Comparison of ENCODE assay signal across 9 cellular contexts in the genomic region with DNA sequence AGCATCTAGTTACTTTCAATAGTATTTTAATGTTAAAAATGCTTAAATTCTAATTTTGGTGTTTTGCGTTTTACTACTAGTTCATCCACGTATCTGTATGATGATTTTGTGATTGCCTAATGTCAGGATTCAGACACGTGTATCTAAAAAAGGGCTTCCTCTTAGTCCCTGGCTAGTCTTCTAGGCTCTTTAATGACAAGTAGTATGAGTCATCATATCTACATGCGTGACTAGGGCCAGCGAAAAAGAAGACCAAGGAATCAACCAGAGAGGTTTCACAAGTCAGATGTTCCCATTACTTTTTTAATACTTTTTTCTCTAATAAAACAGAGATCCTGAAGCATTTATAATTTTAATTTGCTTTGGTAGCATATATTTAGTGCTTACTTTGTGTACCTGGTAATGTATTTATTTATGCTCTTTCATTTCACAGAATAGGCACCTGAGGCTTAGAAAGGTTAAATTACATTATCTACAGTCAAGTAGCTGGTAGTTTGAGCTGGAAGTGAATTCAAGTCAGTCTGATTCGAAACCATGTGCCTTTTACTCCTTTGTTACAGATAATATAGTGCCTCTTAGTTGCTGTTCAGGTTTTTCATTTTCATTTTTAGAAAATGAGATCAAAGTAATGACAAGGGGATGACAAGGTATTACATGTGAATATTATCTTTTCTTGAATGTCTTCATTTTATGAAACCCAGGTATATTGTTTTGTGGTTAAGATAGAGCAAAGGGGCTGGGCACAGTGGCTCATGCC.
DNase-seq lines count a peak whose midpoint lies in the region; ATAC-seq, FAIRE-seq and TF ChIP-seq lines count a peak whose summit lies in the region.
"Had no signal": no experiment of that assay in that cellular context is flagged by ENCODE, and none has a peak within 500 bp of the region (broad histone marks: within the 10 kb centered on the region; RNA-seq: fewer than 3 reads in every experiment).

No MANE protein-coding gene starts in this region.

- no peaks in the 10 kb centered on the region for H3K4me1 Mint-ChIP-seq in WTC11
- H3K4me1 Mint-ChIP-seq in activated naive CD8-positive, alpha-beta T cell treated with anti-CD3 and anti-CD28 coated beads for 36 hours: no peaks in the 10 kb centered on the region

- H4K20me1 ChIP-seq in GM12878 (ENCODE audit: control insufficient read depth, insufficient read depth): no peaks in the 10 kb centered on the region

- intact Hi-C loops in GM12878 (cut with micrococcal nuclease; ENCODE audit: unreplicated experiment): loop anchor here (5.0 to 10.0 kb wide), 2 partner anchors 77 to 280 kb away; no protein-coding TSS in a partner anchor

- CTCF ChIA-PET in GM12878 (lab: Yijun Ruan, JAX): interaction anchor here (0.9 kb wide), 1 partner anchor 108 kb away, joined by 4 read pairs; no protein-coding TSS in a partner anchor
- CTCF ChIA-PET in WTC11 (lab: Charles Lee): no interaction called here

- TF ChIP-seq POLR2A in GM12878 (IDR thresholded peaks at IDR 0.05; ENCODE audit: low read depth, low read length): no peak

- no peak overlapping the region for H3K27ac Mint-ChIP-seq in WTC11
- H3K27ac Mint-ChIP-seq in activated naive CD8-positive, alpha-beta T cell treated with anti-CD3 and anti-CD28 coated beads for 36 hours: no peak overlapping the region

- RAD21 ChIA-PET in GM12878 (lab: Charles Lee; ENCODE audit: unreplicated experiment): interaction anchor here (0.9 to 1.1 kb wide), 2 partner anchors 108 to 309 kb away, joined by 3 to 6 read pairs; no protein-coding TSS in a partner anchor

- SMC1A ChIA-PET in GM12878 (lab: Charles Lee; ENCODE audit: uncharacterized antibody, unreplicated experiment): interaction anchor here (0.5 to 1.6 kb wide), 7 partner anchors 74 to 372 kb away, joined by 3 to 5 read pairs (median 4); no protein-coding TSS in a partner anchor

- TF ChIP-seq CTCF in HL-60 (IDR thresholded peaks at IDR 0.05; ENCODE audit: insufficient read depth, low read length): no peak
- TF ChIP-seq CTCF in GM12878 (IDR thresholded peaks at IDR 0.05 in 2 of 3, conservative IDR thresholded peaks at IDR 0.05 in 1 of 3; ENCODE audit: control insufficient read depth in 2 of 3, extremely low read depth in 1 of 3, insufficient read depth in 1 of 3, low read depth in 3 of 3, low read length in 3 of 3): no peak
- no peak for TF ChIP-seq CTCF in WTC11 (IDR thresholded peaks at IDR 0.05)

- in situ Hi-C loops in GM12878 (cut with MboI): no loop called here

- H3K4me2 ChIP-seq in GM12878 (ENCODE audit: control insufficient read depth, insufficient read depth): peak overlapping the region; percentile 59

- peak overlapping the region; percentile 5; the same call in 1 of the 2 replicates for H2AFZ ChIP-seq in GM12878 (ENCODE audit: control insufficient read depth, low read depth, low read length)

- FAIRE-seq in GM12878 (lab: Jason Lieb, UNC): peak; percentile 57

- no peak overlapping the region for H3K27ac ChIP-seq in HL-60 (replicated peaks)
- peak overlapping the region; percentile 54 for H3K27ac ChIP-seq in GM12878 (ENCODE audit: control insufficient read depth, insufficient read depth)

- H3K79me2 ChIP-seq in GM12878 (ENCODE audit: control insufficient read depth, insufficient read depth, low read length): no peaks in the 10 kb centered on the region

- H3K36me3 ChIP-seq in GM12878 (ENCODE audit: control insufficient read depth in 2 of 2, insufficient read depth in 2 of 2, low read length in 1 of 2): no peaks in the 10 kb centered on the region

- H3K4me3 Mint-ChIP-seq in WTC11: no peak overlapping the region
- no peak overlapping the region for H3K4me3 Mint-ChIP-seq in activated naive CD8-positive, alpha-beta T cell treated with anti-CD3 and anti-CD28 coated beads for 36 hours

- no TSS peak for BruUV-seq in GM12878 (replicated peaks; lab: Mats Ljungman, UMichigan)

- H3K36me3 Mint-ChIP-seq in WTC11: no peaks in the 10 kb centered on the region
- no peaks in the 10 kb centered on the region for H3K36me3 Mint-ChIP-seq in activated naive CD8-positive, alpha-beta T cell treated with anti-CD3 and anti-CD28 coated beads for 36 hours

- peak; percentile 75 for ATAC-seq in GM21390 (IDR thresholded peaks at IDR 0.05; ENCODE audit: unreplicated experiment)
- peak; percentile 91 for ATAC-seq in GM12878
- ATAC-seq in left lobe of liver: no peak
- ATAC-seq in WTC11: no peak
- ATAC-seq: stimulated activated naive CD8-positive, alpha-beta T cell treated with anti-CD3 and anti-CD28 coated beads, Interleukin-15, Interleukin-2, amounts not matched to agents 100 U/mL and 50 U/mL, for 24 hours had no signal

- H3K4me3 ChIP-seq in HL-60 (replicated peaks; ENCODE audit: insufficient read depth, low read length) (no peak overlapping the region), GM12878 (no peak overlapping the region)

- H3K27me3 Mint-ChIP-seq in WTC11 (ENCODE audit: low read depth): no peaks in the 10 kb centered on the region
- no peaks in the 10 kb centered on the region for H3K27me3 Mint-ChIP-seq in activated naive CD8-positive, alpha-beta T cell treated with anti-CD3 and anti-CD28 coated beads for 36 hours

- peaks cover 3% of the 10 kb centered on the region; the same call in 1 of the 2 replicates for H3K9me3 Mint-ChIP-seq in WTC11
- no peaks in the 10 kb centered on the region for H3K9me3 Mint-ChIP-seq in activated naive CD8-positive, alpha-beta T cell treated with anti-CD3 and anti-CD28 coated beads for 36 hours

- DNase-seq in DMS53 treated with DMSO at 0.1 percent for 48 hours (lab: John Stamatoyannopoulos, UW; ENCODE audit: unreplicated experiment) (peak; percentile 97), HL-60 (ENCODE audit: low read depth in 1 of 2, low spot score in 1 of 2) (peak; percentile 36 to 78), GM12878 (ENCODE audit: low read depth, low spot score) (peak; percentile 41), left lobe of liver (ENCODE audit: low spot score) (no peak), WTC11 (ENCODE audit: low spot score) (no peak), NCI-H146 (lab: John Stamatoyannopoulos, UW) (no peak)
- no peak for DNase-seq in activated naive CD8-positive, alpha-beta T cell treated with anti-CD3 and anti-CD28 coated beads for 36 hours
- DNase-seq: stimulated activated naive CD8-positive, alpha-beta T cell treated with anti-CD3 and anti-CD28 coated beads, Interleukin-15, Interleukin-2, amounts not matched to agents 100 U/mL and 50 U/mL, for 24 hours had no signal

- POLR2A ChIA-PET in GM12878 (lab: Charles Lee) (no interaction called here), WTC11 (lab: Charles Lee) (no interaction called here)

- WGBS in GM12878 (ENCODE audit: insufficient coverage, insufficient replicate concordance, low lambda C conversion rate, missing lambda C conversion rate): 0% methylated on average over 6 of the region's 6 CpGs

- H3K27me3 ChIP-seq in HL-60 (ENCODE audit: insufficient read depth, poor library complexity, severe bottlenecking): no peaks in the 10 kb centered on the region
- no peaks in the 10 kb centered on the region for H3K27me3 ChIP-seq in GM12878 (replicated peaks in 1 of 2; ENCODE audit: control insufficient read depth in 2 of 2, insufficient read depth in 2 of 2, low read length in 1 of 2)

- no peak overlapping the region for H3K9ac ChIP-seq in GM12878 (ENCODE audit: control insufficient read depth, insufficient read depth, low read length)

- no peaks in the 10 kb centered on the region for H3K9me3 ChIP-seq in GM12878 (replicated peaks; ENCODE audit: control insufficient read depth, insufficient read depth, low read length)

- TF ChIP-seq EP300 in GM12878 (IDR thresholded peaks at IDR 0.05; ENCODE audit: borderline replicate concordance in 1 of 2, control insufficient read depth in 1 of 2, low read depth in 2 of 2, low read length in 2 of 2): peak; percentile 8 to 66; a peak in 1 of 4 replicates

- H3K4me1 ChIP-seq in GM12878 (ENCODE audit: control insufficient read depth, insufficient read depth, low read length): no peaks in the 10 kb centered on the region; the same call in 1 of the 2 replicates

- 0 out of 2 replicates have a peak, but pooled peaks have one; percentile 1 for TF ChIP-seq RAD21 in GM12878 (IDR thresholded peaks at IDR 0.05; ENCODE audit: insufficient read depth, low read depth, low read length)

TF ChIP-seq in GM12878, 131 proteins besides CTCF, POLR2A, EP300 and RAD21 (continues in another document):
- TF ChIP-seq NFYA (IDR thresholded peaks at IDR 0.05; ENCODE audit: borderline replicate concordance, low read depth, low read length) (no peak), BHLHE40 (IDR thresholded peaks at IDR 0.05; ENCODE audit: borderline replicate concordance in 1 of 2, low read depth in 2 of 2, low read length in 1 of 2) (peak; percentile 69 to 80), ZBED1 (IDR thresholded peaks at IDR 0.05; ENCODE audit: borderline replicate concordance) (peak; percentile 28; the same call in 1 of the 2 replicates), BCL11A (IDR thresholded peaks at IDR 0.05; ENCODE audit: low read depth, low read length) (peak; percentile 82), SPI1 (IDR thresholded peaks at IDR 0.05; ENCODE audit: borderline replicate concordance, insufficient read depth, low read depth, low read length) (peak; percentile 49; the same call in 1 of the 2 replicates), ZNF217 (IDR thresholded peaks at IDR 0.05) (peak; percentile 13; the same call in 1 of the 2 replicates)

TF ChIP-seq in WTC11, 78 proteins besides CTCF, POLR2A, EP300 and RAD21 (continues in another document):
- TF ChIP-seq ZBTB21 (CRISPR knock-in tag; IDR thresholded peaks at IDR 0.05; ENCODE audit: borderline replicate concordance) (no peak), FOXP4 (CRISPR knock-in tag; IDR thresholded peaks at IDR 0.05) (no peak), NFYB (CRISPR knock-in tag; conservative IDR thresholded peaks at IDR 0.05; ENCODE audit: low read depth) (no peak), RELA (CRISPR knock-in tag; IDR thresholded peaks at IDR 0.05; ENCODE audit: borderline replicate concordance) (no peak), KAT7 (CRISPR knock-in tag; IDR thresholded peaks at IDR 0.05; ENCODE audit: borderline replicate concordance) (no peak), SMAD3 (CRISPR knock-in tag; IDR thresholded peaks at IDR 0.05; ENCODE audit: borderline replicate concordance) (no peak)

Comparison
In these comparisons a context has a peak if more than half of its experiments do, and no peak if none do; other contexts are left out.
1. DNase-seq: peak in DMS53 treated with DMSO at 0.1 percent for 48 hours (single experiment), HL-60 (2 of 2) and GM12878 (single experiment); none in left lobe of liver (single experiment), WTC11 (single experiment), activated naive CD8-positive, alpha-beta T cell treated with anti-CD3 and anti-CD28 coated beads for 36 hours (single experiment) and NCI-H146 (single experiment).
2. ATAC-seq: peak in GM21390 (single experiment) and GM12878 (single experiment); none in left lobe of liver (single experiment) and WTC11 (single experiment).